In genomic region chr5:53360811-53361210, GRCh38 we compare ENCODE assay signal across 11 cellular contexts.
A peak's percentile ranks its signal among the peaks of the same experiment; 100 is the strongest.
DNase-seq lines count a peak whose midpoint lies in the region; ATAC-seq and TF ChIP-seq lines count a peak whose summit lies in the region.
"Had no signal": no experiment of that assay in that cellular context is flagged by ENCODE, and none has a peak within 500 bp of the region (broad histone marks: within the 10 kb centered on the region; RNA-seq: fewer than 3 reads in every experiment).

No MANE protein-coding gene starts in this region.

- H3K4me3 ChIP-seq in IMR-90 (ENCODE audit: insufficient read depth, low read depth, low read length), result no peak overlapping the region
- no peak overlapping the region for H3K4me3 ChIP-seq in mammary epithelial cell (replicated peaks in 1 of 3; ENCODE audit: insufficient read depth in 1 of 3, low read depth in 2 of 3, low read length in 3 of 3)

- POLR2A ChIA-PET in IMR-90 (lab: Charles Lee; ENCODE audit: unreplicated experiment), result no interaction called here

- peak overlapping the region; percentile 5; the same call in 1 of the 2 replicates for H2AK5ac ChIP-seq in IMR-90 (ENCODE audit: low read depth, low read length)

- peak overlapping the region; percentile 3; the same call in 2 of the 3 replicates for H2BK15ac ChIP-seq in IMR-90 (ENCODE audit: low read depth, low read length)

- no peak overlapping the region for H3K14ac ChIP-seq in IMR-90 (replicated peaks; ENCODE audit: low read depth, low read length)

- H3K4me2 ChIP-seq in IMR-90 (ENCODE audit: low read depth, low read length), result peak overlapping the region; percentile 72; the same call in 1 of the 2 replicates
- H3K4me2 ChIP-seq in mammary epithelial cell (ENCODE audit: insufficient read depth, low read depth, low read length), result peak overlapping the region; percentile 43

- H3K9me1 ChIP-seq in IMR-90 (ENCODE audit: insufficient read depth, low read length), result peaks cover 10% of the 10 kb centered on the region; the same call in 1 of the 2 replicates

- in situ Hi-C loops in IMR-90 (cut with MboI; ENCODE audit: low sequenced_read_pairs), result no loop called here
- in situ Hi-C loops in mammary epithelial cell (cut with MboI; ENCODE audit: low sequenced_read_pairs in 2 of 2), result loop anchor here (5.0 to 10.0 kb wide), 2 partner anchors 39 to 54 kb away; no protein-coding TSS in a partner anchor

- H4K8ac ChIP-seq in IMR-90 (ENCODE audit: low read depth in 2 of 2, low read length in 2 of 2), result peak overlapping the region; percentile 94 to 95

- CTCF ChIA-PET in IMR-90 (lab: Yijun Ruan, JAX), result no interaction called here
- CTCF ChIA-PET in mammary epithelial cell (lab: Charles Lee; ENCODE audit: low non-redundant PET), result interaction anchor here (0.6 kb wide), 2 partner anchors 189 to 873 kb away, joined by 4 to 5 read pairs; no protein-coding TSS in a partner anchor

- DNase-seq in AG09319 (ENCODE audit: extremely low read depth, low read depth) (peak; percentile 29), IMR-90 (peak; percentile 94), mammary epithelial cell (peak; percentile 93), kidney glomerular epithelial cell (lab: John Stamatoyannopoulos, UW) (peak; percentile 45), iPS-NIHi11 (ENCODE audit: low spot score) (no peak), germinal center (ENCODE audit: low spot score) (no peak), left colon (no peak)
- DNase-seq: activated CD4-positive, alpha-beta T cell treated with anti-CD3 and anti-CD28 coated beads for 36 hours; CD4-positive, CD25-positive, alpha-beta regulatory T cell; NCI-H1417 had no signal

- peaks cover 16% of the 10 kb centered on the region for H3K4me1 ChIP-seq in IMR-90 (ENCODE audit: control insufficient read depth, insufficient read depth, low read length)
- H3K4me1 ChIP-seq in mammary epithelial cell (ENCODE audit: insufficient read depth, low read length), result peaks cover 58% of the 10 kb centered on the region

- H2BK120ac ChIP-seq in IMR-90 (ENCODE audit: low read depth, low read length), result peak overlapping the region; percentile 97

- peak overlapping the region; percentile 90; the same call in 1 of the 2 replicates for H3K23ac ChIP-seq in IMR-90 (ENCODE audit: low read depth, low read length)

- no peaks in the 10 kb centered on the region for H3K79me2 ChIP-seq in mammary epithelial cell (ENCODE audit: insufficient read depth, low read length)

- H4K20me1 ChIP-seq in IMR-90 (ENCODE audit: insufficient read depth, low read length) (no peaks in the 10 kb centered on the region), mammary epithelial cell (ENCODE audit: insufficient read depth, low read length) (no peaks in the 10 kb centered on the region)

- H3K27me3 ChIP-seq in IMR-90 (ENCODE audit: control insufficient read depth, insufficient read depth, low read length), result no peaks in the 10 kb centered on the region
- H3K27me3 ChIP-seq in mammary epithelial cell (ENCODE audit: insufficient read depth, low read length), result no peaks in the 10 kb centered on the region

- peaks cover 0 to 3% of the 10 kb centered on the region in 2 experiments; a peak in 2 of 4 replicates for H3K79me1 ChIP-seq in IMR-90 (ENCODE audit: low read depth in 1 of 2, low read length in 2 of 2)

- no peak for TF ChIP-seq POLR2A in IMR-90 (IDR thresholded peaks at IDR 0.05; ENCODE audit: low read depth, low read length)

- peak overlapping the region; percentile 90; the same call in 1 of the 2 replicates for H4K5ac ChIP-seq in IMR-90 (ENCODE audit: low read depth, low read length)

- dilution Hi-C loops in IMR-90 (cut with HindIII; ENCODE audit: low sequenced_read_pairs, unreplicated experiment), result no loop called here
- dilution Hi-C loops in mammary epithelial cell (cut with HindIII; ENCODE audit: low sequenced_read_pairs), result loop anchor here (10.0 kb wide), 1 partner anchor 64 kb away; no protein-coding TSS in a partner anchor

- peak overlapping the region; percentile 97; the same call in 1 of the 2 replicates for H3K4ac ChIP-seq in IMR-90 (ENCODE audit: low read depth, low read length)

- H4K91ac ChIP-seq in IMR-90 (ENCODE audit: insufficient read depth, low read depth, low read length), result peak overlapping the region; percentile 83

- peak overlapping the region; percentile 98; the same call in 1 of the 2 replicates for H2BK20ac ChIP-seq in IMR-90 (ENCODE audit: low read depth, low read length)

- H3K27ac ChIP-seq in IMR-90 (ENCODE audit: insufficient read depth, low read length), result peak overlapping the region; percentile 8; the same call in 1 of the 2 replicates
- H3K27ac ChIP-seq in mammary epithelial cell (ENCODE audit: insufficient read depth, low read depth, low read length), result peak overlapping the region; percentile 100

- TF ChIP-seq CTCF in AG09319 (IDR thresholded peaks at IDR 0.05; ENCODE audit: low read depth, low read length) (no peak), IMR-90 (conservative IDR thresholded peaks at IDR 0.05; ENCODE audit: low read depth, low read length) (no peak), mammary epithelial cell (conservative IDR thresholded peaks at IDR 0.05 in 1 of 2, IDR thresholded peaks at IDR 0.05 in 1 of 2; ENCODE audit: extremely low read depth in 1 of 2, insufficient read depth in 1 of 2, low read depth in 1 of 2, low read length in 2 of 2) (no peak)

- BruUV-seq in IMR-90 (replicated peaks; lab: Mats Ljungman, UMichigan), result no TSS peak
- BruUV-seq in mammary epithelial cell (replicated peaks; lab: Mats Ljungman, UMichigan), result no TSS peak

- ATAC-seq in IMR-90 (ENCODE audit: low read depth) (peak; percentile 74), left colon (no peak), HG03378 (IDR thresholded peaks at IDR 0.05; ENCODE audit: unreplicated experiment) (no peak)
- ATAC-seq: activated CD4-positive, alpha-beta T cell treated with anti-CD3 and anti-CD28 coated beads for 36 hours had no signal

- H3K56ac ChIP-seq in IMR-90 (ENCODE audit: extremely low read depth, insufficient read depth, low read length), result peak overlapping the region; percentile 92

- peak overlapping the region; percentile 99 for H2BK5ac ChIP-seq in IMR-90 (ENCODE audit: low read depth, low read length, poor library complexity, severe bottlenecking)

- no peaks in the 10 kb centered on the region for H3K36me3 ChIP-seq in IMR-90 (ENCODE audit: control insufficient read depth, insufficient read depth, low read length)
- no peaks in the 10 kb centered on the region for H3K36me3 ChIP-seq in mammary epithelial cell (ENCODE audit: insufficient read depth, low read length)

- H3K18ac ChIP-seq in IMR-90 (ENCODE audit: low read depth, low read length), result peak overlapping the region; percentile 100

- H2AFZ ChIP-seq in IMR-90 (replicated peaks; ENCODE audit: low read length, poor library complexity) (no peak overlapping the region), mammary epithelial cell (ENCODE audit: low read depth, low read length) (no peak overlapping the region)

- intact Hi-C loops in IMR-90 (cut with micrococcal nuclease), result loop anchor here (2.0 to 10.0 kb wide), 3 partner anchors 98 to 186 kb away; no protein-coding TSS in a partner anchor
- intact Hi-C loops in mammary epithelial cell (cut with micrococcal nuclease), result loop anchor here (5.0 kb wide), 1 partner anchor 114 kb away; no protein-coding TSS in a partner anchor
- intact Hi-C loops in left colon (cut with DNase I, micrococcal nuclease), result no loop called here

- no peak overlapping the region for H2AK9ac ChIP-seq in IMR-90 (replicated peaks; ENCODE audit: low read depth, low read length, poor library complexity)

- H3K9ac ChIP-seq in IMR-90 (ENCODE audit: low read depth, low read length) (peak overlapping the region; percentile 55; the same call in 1 of the 2 replicates), mammary epithelial cell (ENCODE audit: insufficient read depth, low read length) (peak overlapping the region; percentile 70)

- no peak for TF ChIP-seq RAD21 in IMR-90 (IDR thresholded peaks at IDR 0.05; ENCODE audit: low read length)

- H3K9me3 ChIP-seq in IMR-90 (ENCODE audit: control insufficient read depth, insufficient read depth, low read length) (no peaks in the 10 kb centered on the region), mammary epithelial cell (replicated peaks; ENCODE audit: insufficient read depth, low read length) (no peaks in the 10 kb centered on the region)

TF ChIP-seq in IMR-90, 13 proteins besides CTCF, POLR2A, EP300 and RAD21:
- TF ChIP-seq FOS (IDR thresholded peaks at IDR 0.05; ENCODE audit: low read depth, low read length) (peak; percentile 97), USF2 (IDR thresholded peaks at IDR 0.05; ENCODE audit: low read depth, low read length) (no peak), ELK1 (IDR thresholded peaks at IDR 0.05; ENCODE audit: borderline replicate concordance, low read depth, low read length) (no peak), NFE2L2 (IDR thresholded peaks at IDR 0.05; ENCODE audit: low read depth, low read length) (no peak), RFX5 (IDR thresholded peaks at IDR 0.05; ENCODE audit: low read depth, low read length) (no peak), RCOR1 (IDR thresholded peaks at IDR 0.05; ENCODE audit: insufficient replicate concordance, low read length) (no peak), MAFK (IDR thresholded peaks at IDR 0.05; ENCODE audit: low read depth, low read length) (no peak), MAZ (IDR thresholded peaks at IDR 0.05; ENCODE audit: borderline replicate concordance, low read depth, low read length) (no peak), CHD1 (IDR thresholded peaks at IDR 0.05; ENCODE audit: low read depth, low read length) (no peak), CEBPB (IDR thresholded peaks at IDR 0.05; ENCODE audit: low read depth, low read length) (peak; percentile 82), MXI1 (IDR thresholded peaks at IDR 0.05; ENCODE audit: borderline replicate concordance, low read depth, low read length) (no peak), SMC3 (IDR thresholded peaks at IDR 0.05; ENCODE audit: low read depth, low read length) (no peak), BHLHE40 (IDR thresholded peaks at IDR 0.05; ENCODE audit: low read depth, low read length) (peak; percentile 37; the same call in 1 of the 2 replicates)
TF ChIP-seq in IMR-90: peak in this region for 3.

Comparison
In these comparisons a context has a peak if more than half of its experiments do, and no peak if none do; other contexts are left out.
1. DNase-seq: peak in AG09319 (single experiment), IMR-90 (single experiment), mammary epithelial cell (single experiment) and kidney glomerular epithelial cell (single experiment); none in iPS-NIHi11 (single experiment), germinal center (single experiment) and left colon (0 of 2).
2. intact Hi-C loops: an anchor here in IMR-90 (2.0 to 10.0 kb wide) and mammary epithelial cell (5.0 kb wide); none called in left colon.